Comparison of ENCODE assay signal across 18 cellular contexts in genomic region chr11:89613916-89614315, GRCh38.
DNase-seq lines count a peak whose midpoint lies in the region; ATAC-seq and TF ChIP-seq lines count a peak whose summit lies in the region.
"Had no signal": no experiment of that assay in that cellular context is flagged by ENCODE, and none has a peak within 500 bp of the region (broad histone marks: within the 10 kb centered on the region; RNA-seq: fewer than 3 reads in every experiment).

No MANE protein-coding gene starts in this region.

- H3K36me3 Mint-ChIP-seq in T-helper 2 cell treated with Interferon-gamma antibody and Interleukin-4, amounts not matched to agents 5 μg/mL and 100 μg/mL, for 36 hours (ENCODE audit: low read depth): no peaks in the 10 kb centered on the region
- H3K36me3 Mint-ChIP-seq: CD4-positive, alpha-beta memory T cell had no signal

- H3K36me3 ChIP-seq in GM23248 (ENCODE audit: low read depth): no peaks in the 10 kb centered on the region
- H3K36me3 ChIP-seq in ascending aorta: no peaks in the 10 kb centered on the region
- no peaks in the 10 kb centered on the region for H3K36me3 ChIP-seq in parathyroid adenoma (ENCODE audit: control insufficient read depth, insufficient read depth, low read length)
- H3K36me3 ChIP-seq: BLaER1 had no signal

- TF ChIP-seq CTCF in ascending aorta (IDR thresholded peaks at IDR 0.05) (no peak), foreskin keratinocyte (conservative IDR thresholded peaks at IDR 0.05) (no peak), parathyroid adenoma (IDR thresholded peaks at IDR 0.05) (no peak)

- H2AFZ ChIP-seq in GM23248 (no peak overlapping the region), parathyroid adenoma (peak overlapping the region; percentile 55)

- H3K9ac ChIP-seq in GM23248 (no peak overlapping the region), parathyroid adenoma (no peak overlapping the region)
- H3K9ac ChIP-seq: BLaER1 had no signal

- H3K9me3 Mint-ChIP-seq in T-helper 2 cell treated with Interferon-gamma antibody and Interleukin-4, amounts not matched to agents 5 μg/mL and 100 μg/mL, for 36 hours: no peaks in the 10 kb centered on the region

- H3K27me3 Mint-ChIP-seq in T-helper 2 cell treated with Interferon-gamma antibody and Interleukin-4, amounts not matched to agents 5 μg/mL and 100 μg/mL, for 36 hours (ENCODE audit: low read depth): no peaks in the 10 kb centered on the region
- H3K27me3 Mint-ChIP-seq: CD4-positive, alpha-beta memory T cell had no signal

- H3F3A ChIP-seq in GM23248 (ENCODE audit: insufficient read depth): no peaks in the 10 kb centered on the region

- intact Hi-C loops in ascending aorta (cut with DNase I): loop anchor here (2.0 to 10.0 kb wide), 4 partner anchors 123 to 517 kb away; partner anchors contain the start of gene NOX4

- H3K27ac ChIP-seq in GM23248: no peak overlapping the region
- no peak overlapping the region for H3K27ac ChIP-seq in ascending aorta
- H3K27ac ChIP-seq in foreskin keratinocyte: no peak overlapping the region
- H3K27ac ChIP-seq in parathyroid adenoma: peak overlapping the region; percentile 46
- H3K27ac ChIP-seq: BLaER1, RWPE1, SK-N-MC had no signal

- H3K4me2 ChIP-seq in GM23248 (ENCODE audit: unreplicated experiment): no peak overlapping the region
- no peak overlapping the region for H3K4me2 ChIP-seq in parathyroid adenoma (ENCODE audit: low read length)
- H3K4me2 ChIP-seq: BLaER1 had no signal

- H3K27me3 ChIP-seq in GM23248 (replicated peaks; ENCODE audit: insufficient read depth) (no peaks in the 10 kb centered on the region), ascending aorta (no peaks in the 10 kb centered on the region), foreskin keratinocyte (no peaks in the 10 kb centered on the region), parathyroid adenoma (ENCODE audit: control insufficient read depth, insufficient read depth, low read length) (no peaks in the 10 kb centered on the region)
- H3K27me3 ChIP-seq: BLaER1 had no signal

- H3K9me2 ChIP-seq in GM23248 (ENCODE audit: insufficient read depth): no peaks in the 10 kb centered on the region

- H3K4me3 ChIP-seq in GM23248: no peak overlapping the region
- peak overlapping the region; percentile 7 to 29 for H3K4me3 ChIP-seq in ascending aorta
- H3K4me3 ChIP-seq in parathyroid adenoma (ENCODE audit: low read depth, low read length): no peak overlapping the region
- H3K4me3 ChIP-seq: BLaER1, SK-N-MC had no signal

- WGBS in GM23248 (ENCODE audit: low coverage in 1 of 2, low lambda C conversion rate in 2 of 2, missing lambda C conversion rate in 2 of 2), 2 experiments: 9 to 13% methylated on average over 3 of the region's 3 CpGs

- H3K4me1 Mint-ChIP-seq in T-helper 2 cell treated with Interferon-gamma antibody and Interleukin-4, amounts not matched to agents 5 μg/mL and 100 μg/mL, for 36 hours (ENCODE audit: low read depth): no peaks in the 10 kb centered on the region
- H3K4me1 Mint-ChIP-seq: CD4-positive, alpha-beta memory T cell had no signal

- no peaks in the 10 kb centered on the region for H4K20me1 ChIP-seq in GM23248 (ENCODE audit: insufficient read depth)
- H4K20me1 ChIP-seq: BLaER1 had no signal

- H3K4me1 ChIP-seq in GM23248 (ENCODE audit: insufficient read depth) (no peaks in the 10 kb centered on the region), ascending aorta (peaks cover 3 to 4% of the 10 kb centered on the region in 2 donors), foreskin keratinocyte (no peaks in the 10 kb centered on the region), parathyroid adenoma (peaks cover 9% of the 10 kb centered on the region)

- in situ Hi-C loops in GM23248 (cut with MboI): loop anchor here (25.0 kb wide), 2 partner anchors 277 to 502 kb away; no protein-coding TSS in a partner anchor

- DNase-seq in GM23248 (peak; percentile 18), ascending aorta (ENCODE audit: low spot score in 2 of 2) (no peak), foreskin keratinocyte (no peak), NCI-H446 (lab: John Stamatoyannopoulos, UW) (no peak), KG1 (lab: John Stamatoyannopoulos, UW) (no peak)
- DNase-seq in T-helper 2 cell treated with Interferon-gamma antibody and Interleukin-4, amounts not matched to agents 5 μg/mL and 100 μg/mL, for 36 hours (ENCODE audit: low spot score): no peak
- DNase-seq: CD4-positive, alpha-beta memory T cell; DMS153; MV-4-11; NCI-H2029 treated with DMSO at 0.1 percent for 48 hours; NCI-H2171; SHP77 treated with DMSO at 0.1 percent for 48 hours had no signal

- no peak overlapping the region for H3K27ac Mint-ChIP-seq in T-helper 2 cell treated with Interferon-gamma antibody and Interleukin-4, amounts not matched to agents 5 μg/mL and 100 μg/mL, for 36 hours
- H3K27ac Mint-ChIP-seq: CD4-positive, alpha-beta memory T cell had no signal

- H3K4me3 Mint-ChIP-seq in T-helper 2 cell treated with Interferon-gamma antibody and Interleukin-4, amounts not matched to agents 5 μg/mL and 100 μg/mL, for 36 hours: no peak overlapping the region
- H3K4me3 Mint-ChIP-seq: CD4-positive, alpha-beta memory T cell had no signal

- ATAC-seq in foreskin keratinocyte (peak; percentile 11), GM19328 (IDR thresholded peaks at IDR 0.05; ENCODE audit: unreplicated experiment) (no peak)
- ATAC-seq: HCT116 had no signal

- no peaks in the 10 kb centered on the region for H3K9me3 ChIP-seq in GM23248 (ENCODE audit: low read depth)
- H3K9me3 ChIP-seq in ascending aorta: no peaks in the 10 kb centered on the region
- H3K9me3 ChIP-seq in parathyroid adenoma (ENCODE audit: control insufficient read depth, low read length): no peaks in the 10 kb centered on the region
- H3K9me3 ChIP-seq: BLaER1 had no signal

- H3K79me2 ChIP-seq in GM23248 (ENCODE audit: insufficient read depth): no peaks in the 10 kb centered on the region
- H3K79me2 ChIP-seq in parathyroid adenoma: no peaks in the 10 kb centered on the region

Comparison
In these comparisons a context has a peak if more than half of its experiments do, and no peak if none do; other contexts are left out.
1. H3K4me3 ChIP-seq: peak in ascending aorta (2 of 2); none in GM23248 (single experiment) and parathyroid adenoma (single experiment).